ENCODE assay signal across 9 cellular contexts in genomic region chr11:124867700-124868099, GRCh38. TPM values are rescaled to one million over a fixed set of nuclear protein-coding genes. Genes with fewer than 3 reads are reported as not detected.
DNase-seq lines count a peak whose midpoint lies in the region; ATAC-seq and TF ChIP-seq lines count a peak whose summit lies in the region.
"Had no signal": no experiment of that assay in that cellular context is flagged by ENCODE, and none has a peak within 500 bp of the region (broad histone marks: within the 10 kb centered on the region; RNA-seq: fewer than 3 reads in every experiment).

No MANE protein-coding gene starts in this region.

- H3K4me1 Mint-ChIP-seq in nephron, result peaks cover 24% of the 10 kb centered on the region

- H3K36me3 Mint-ChIP-seq in nephron (ENCODE audit: low read depth), result no peaks in the 10 kb centered on the region
- H3K36me3 Mint-ChIP-seq: immature natural killer cell had no signal

- peaks cover 100% of the 10 kb centered on the region for H3K27me3 Mint-ChIP-seq in nephron (ENCODE audit: low read depth)

- H3K27ac Mint-ChIP-seq in nephron, result no peak overlapping the region
- H3K27ac Mint-ChIP-seq: immature natural killer cell had no signal

- peak; percentile 47 to 64 (median 55) for TF ChIP-seq CTCF in nephron (IDR thresholded peaks at IDR 0.05; ENCODE audit: unreplicated experiment in 3 of 3)

- no peaks in the 10 kb centered on the region for H3K9me3 Mint-ChIP-seq in nephron
- H3K9me3 Mint-ChIP-seq: immature natural killer cell had no signal

- peak; percentile 56 for ATAC-seq in GM19438 (IDR thresholded peaks at IDR 0.05; ENCODE audit: low read depth, unreplicated experiment)

- DNase-seq in DMS114 treated with DMSO at 0.1 percent for 48 hours (lab: John Stamatoyannopoulos, UW; ENCODE audit: unreplicated experiment) (peak; percentile 9), NCI-H2196 treated with DMSO at 0.1 percent for 48 hours (lab: John Stamatoyannopoulos, UW; ENCODE audit: unreplicated experiment) (peak; percentile 13), dermis blood vessel endothelial cell (peak; percentile 72), mucosa of gallbladder (ENCODE audit: low spot score) (no peak), globus pallidus (ENCODE audit: low spot score) (no peak)
- no peak for DNase-seq in effector CD8-positive, alpha-beta T cell (lab: John Stamatoyannopoulos, UW)

- peak overlapping the region; percentile 8 to 64 (median 53) for H3K4me3 Mint-ChIP-seq in nephron

RNA-seq across cellular contexts. Expression of gene ROBO3, which starts 2.5 kb away (rescaled TPM):
- total RNA-seq in dermis blood vessel endothelial cell (8.8 and 17.2 TPM in 2 replicates), mucosa of gallbladder (12.9 TPM)

RNA-seq across cellular contexts. Expression of gene ROBO4, which starts 30.0 kb away (rescaled TPM):
- total RNA-seq in dermis blood vessel endothelial cell (521 and 692 TPM in 2 replicates), mucosa of gallbladder (13.8 TPM)

RNA-seq across cellular contexts. Expression of gene HEPN1, which starts 51.4 kb away (rescaled TPM):
- total RNA-seq in dermis blood vessel endothelial cell, result not detected in 2 replicates
- not detected for total RNA-seq in mucosa of gallbladder

Comparison
In these comparisons a context has a peak if more than half of its experiments do, and no peak if none do; other contexts are left out.
1. DNase-seq: peak in DMS114 treated with DMSO at 0.1 percent for 48 hours (single experiment), NCI-H2196 treated with DMSO at 0.1 percent for 48 hours (single experiment) and dermis blood vessel endothelial cell (single experiment); none in effector CD8-positive, alpha-beta T cell (single experiment), mucosa of gallbladder (single experiment) and globus pallidus (single experiment).
2. RNA of gene ROBO4, which starts 30.0 kb away (total RNA-seq): 521 to 692 TPM in dermis blood vessel endothelial cell; 13.8 TPM in mucosa of gallbladder (single experiment); every median in the first group is over 10 times any median in the second.